20 cellular contexts compared by ENCODE assay signal in genomic region chr10:132471125-132471451, GRCh38.
"Had no signal": no experiment of that assay in that cellular context is flagged by ENCODE, and none has a peak within 500 bp of the region (broad histone marks: within the 10 kb centered on the region; RNA-seq: fewer than 3 reads in every experiment).

No MANE protein-coding gene starts in this region.

- H3K9me3 Mint-ChIP-seq: activated CD4-positive, alpha-beta memory T cell treated with anti-CD3 and anti-CD28 coated beads for 36 hours; activated naive CD4-positive, alpha-beta T cell treated with anti-CD3 and anti-CD28 coated beads, Interleukin-2, amount 10 ng/mL, durations not matched to agents 7 days and 5 days; effector memory CD8-positive, alpha-beta T cell had no signal

- H3K4me3 Mint-ChIP-seq: activated CD4-positive, alpha-beta memory T cell treated with anti-CD3 and anti-CD28 coated beads for 36 hours; activated CD4-positive, alpha-beta T cell treated with anti-CD3 and anti-CD28 coated beads for 36 hours; activated naive CD4-positive, alpha-beta T cell treated with anti-CD3 and anti-CD28 coated beads, Interleukin-2, amount 10 ng/mL, durations not matched to agents 7 days and 5 days; effector memory CD8-positive, alpha-beta T cell; memory B cell; naive B cell had no signal

- H3K27ac Mint-ChIP-seq: activated CD4-positive, alpha-beta memory T cell treated with anti-CD3 and anti-CD28 coated beads for 36 hours; activated CD4-positive, alpha-beta T cell treated with anti-CD3 and anti-CD28 coated beads for 36 hours; activated naive CD4-positive, alpha-beta T cell treated with anti-CD3 and anti-CD28 coated beads, Interleukin-2, amount 10 ng/mL, durations not matched to agents 7 days and 5 days; effector memory CD8-positive, alpha-beta T cell; memory B cell had no signal

- H3K4me3 ChIP-seq: ascending aorta, mucosa of descending colon, pancreas, SK-N-MC, spleen had no signal

- H3K27ac ChIP-seq: ascending aorta, pancreas, SK-N-MC had no signal

- H3K9me3 ChIP-seq: mucosa of descending colon, pancreas had no signal

- DNase-seq: activated effector memory CD4-positive, alpha-beta T cell treated with Interleukin-2 at 50 U/mL for 16 hours; activated T-cell treated with anti-CD3 and anti-CD28 coated beads, Interleukin-2, amount 50 U/mL, for 1 hour; dermis blood vessel endothelial cell; effector memory CD8-positive, alpha-beta T cell; foreskin fibroblast; hippocampal formation; naive B cell; stimulated activated naive CD4-positive, alpha-beta T cell; substantia nigra; trophoblast cell had no signal

- H3K36me3 ChIP-seq: ascending aorta, pancreas, spleen had no signal

- H3K36me3 Mint-ChIP-seq: activated CD4-positive, alpha-beta memory T cell treated with anti-CD3 and anti-CD28 coated beads for 36 hours; activated naive CD4-positive, alpha-beta T cell treated with anti-CD3 and anti-CD28 coated beads, Interleukin-2, amount 10 ng/mL, durations not matched to agents 7 days and 5 days had no signal

- ATAC-seq: effector memory CD8-positive, alpha-beta T cell; left lobe of liver; mucosa of descending colon; pancreas had no signal

- H3K4me1 Mint-ChIP-seq: activated naive CD4-positive, alpha-beta T cell treated with anti-CD3 and anti-CD28 coated beads, Interleukin-2, amount 10 ng/mL, durations not matched to agents 7 days and 5 days; memory B cell had no signal

- H3K27me3 ChIP-seq: ascending aorta, pancreas had no signal
